In genomic region chr22:45946805-45947600, GRCh38 we compare ENCODE assay signal across 15 cellular contexts. TPM values are rescaled to one million over a fixed set of nuclear protein-coding genes. Genes with fewer than 3 reads are reported as not detected.
DNase-seq lines count a peak whose midpoint lies in the region; ATAC-seq and TF ChIP-seq lines count a peak whose summit lies in the region.
"Had no signal": no experiment of that assay in that cellular context is flagged by ENCODE, and none has a peak within 500 bp of the region (broad histone marks: within the 10 kb centered on the region; RNA-seq: fewer than 3 reads in every experiment).

No MANE protein-coding gene starts in this region.

- intact Hi-C loops in dorsolateral prefrontal cortex (cut with DNase I), result no loop called here

- peaks cover 4% of the 10 kb centered on the region for H3K27me3 Mint-ChIP-seq in H9 (ENCODE audit: low read depth)
- H3K27me3 Mint-ChIP-seq: activated CD4-positive, alpha-beta memory T cell treated with anti-CD3 and anti-CD28 coated beads, Interleukin-2, amount 10 ng/mL, durations not matched to agents 7 days and 5 days had no signal

- H3K4me1 ChIP-seq in H9 (ENCODE audit: insufficient read depth, low read length), result no peaks in the 10 kb centered on the region

- H2BK20ac ChIP-seq in H9 (ENCODE audit: low read depth, low read length, poor library complexity, severe bottlenecking), result no peak overlapping the region

- no peaks in the 10 kb centered on the region for H3K79me1 ChIP-seq in H9 (ENCODE audit: insufficient read depth, low read depth, low read length, poor library complexity, severe bottlenecking)

- H3K4me3 Mint-ChIP-seq in H9, result no peak overlapping the region; a peak in 1 of 5 replicates
- H3K4me3 Mint-ChIP-seq: activated CD4-positive, alpha-beta memory T cell treated with anti-CD3 and anti-CD28 coated beads, Interleukin-2, amount 10 ng/mL, durations not matched to agents 7 days and 5 days had no signal

- no peak for TF ChIP-seq CTCF in dorsolateral prefrontal cortex (IDR thresholded peaks at IDR 0.05 in 54 of 56, conservative IDR thresholded peaks at IDR 0.05 in 2 of 56; ENCODE audit: low read depth in 1 of 56, partially characterized antibody in 56 of 56)
- TF ChIP-seq CTCF in H9 (conservative IDR thresholded peaks at IDR 0.05), result no peak

- H3K4ac ChIP-seq in H9 (ENCODE audit: low read depth, low read length), result no peak overlapping the region

- no peak overlapping the region for H2BK12ac ChIP-seq in H9 (ENCODE audit: insufficient read length, low read depth, low read length)

- H2BK120ac ChIP-seq in H9 (ENCODE audit: low read depth, low read length, poor library complexity, severe bottlenecking), result no peak overlapping the region

- H3K27me3 ChIP-seq in dorsolateral prefrontal cortex (peaks cover 0 to 5% (median 0%) of the 10 kb centered on the region in 45 donors), H9 (ENCODE audit: insufficient read depth, low read length) (no peaks in the 10 kb centered on the region)
- H3K27me3 ChIP-seq: foreskin keratinocyte had no signal

- no peak overlapping the region for H3K56ac ChIP-seq in H9 (ENCODE audit: insufficient read length, low read depth, low read length)

- H3K4me1 Mint-ChIP-seq in H9, result no peaks in the 10 kb centered on the region
- H3K4me1 Mint-ChIP-seq: activated CD4-positive, alpha-beta memory T cell treated with anti-CD3 and anti-CD28 coated beads, Interleukin-2, amount 10 ng/mL, durations not matched to agents 7 days and 5 days had no signal

- H3K27ac Mint-ChIP-seq in H9, result peak overlapping the region in 1 of 3 experiments; percentile 7; a peak in 1 of 7 replicates
- H3K27ac Mint-ChIP-seq: activated CD4-positive, alpha-beta memory T cell treated with anti-CD3 and anti-CD28 coated beads, Interleukin-2, amount 10 ng/mL, durations not matched to agents 7 days and 5 days had no signal

- ATAC-seq in HG02870 (IDR thresholded peaks at IDR 0.05; ENCODE audit: unreplicated experiment), result no peak

- H3K18ac ChIP-seq in H9 (ENCODE audit: insufficient read length, low read depth, low read length), result no peak overlapping the region

- H3K9me3 Mint-ChIP-seq in H9, result no peaks in the 10 kb centered on the region; a peak in 1 of 5 replicates
- H3K9me3 Mint-ChIP-seq: activated CD4-positive, alpha-beta memory T cell treated with anti-CD3 and anti-CD28 coated beads, Interleukin-2, amount 10 ng/mL, durations not matched to agents 7 days and 5 days had no signal

- DNase-seq in COR-L47 (lab: John Stamatoyannopoulos, UW) (peak; percentile 19), MV-4-11 (lab: John Stamatoyannopoulos, UW) (peak; percentile 43), dorsolateral prefrontal cortex (peak in 8 of 10 donors; percentile 24 to 68 (median 60)), nucleus accumbens (lab: John Stamatoyannopoulos, UW) (peak in 52 of 56 donors; percentile 3 to 79 (median 40)), H9 (no peak), NOMO-1 treated with DMSO at 0.1 percent for 48 hours (lab: John Stamatoyannopoulos, UW; ENCODE audit: unreplicated experiment) (no peak)
- DNase-seq: activated CD4-positive, alpha-beta memory T cell treated with anti-CD3 and anti-CD28 coated beads, Interleukin-2, amount 10 ng/mL, durations not matched to agents 7 days and 5 days; DMS53; foreskin keratinocyte; H7; stimulated activated CD4-positive, alpha-beta T cell treated with anti-CD3 and anti-CD28 coated beads, Interleukin-2, amount 100 ng/mL, for 24 hours; WERI-Rb-1 had no signal

- H3K27ac ChIP-seq in dorsolateral prefrontal cortex (peak overlapping the region in 1 of 59 donors; percentile 27), H9 (ENCODE audit: insufficient read length, low read depth, low read length) (no peak overlapping the region)
- H3K27ac ChIP-seq: foreskin keratinocyte, thoracic aorta, WERI-Rb-1 had no signal

- no peak overlapping the region for H3K9ac ChIP-seq in H9 (ENCODE audit: extremely low read depth, insufficient read length, low read length)

- no peak overlapping the region for H3K23ac ChIP-seq in H9 (ENCODE audit: insufficient read length, low read depth, low read length)

- no peaks in the 10 kb centered on the region for H3K9me3 ChIP-seq in H9 (ENCODE audit: control insufficient read depth, low read depth, low read length)
- H3K9me3 ChIP-seq: thoracic aorta had no signal

- H2BK5ac ChIP-seq in H9 (ENCODE audit: insufficient read length, low read length), result no peak overlapping the region

- no peak overlapping the region for H4K8ac ChIP-seq in H9 (replicated peaks; ENCODE audit: insufficient read length, low read depth, low read length)

- H2AFZ ChIP-seq in H9 (ENCODE audit: low read length), result no peak overlapping the region

- no peak overlapping the region for H4K5ac ChIP-seq in H9 (ENCODE audit: insufficient read length, low read depth, low read length)

- H3K4me3 ChIP-seq in dorsolateral prefrontal cortex, result no peak overlapping the region
- H3K4me3 ChIP-seq: thoracic aorta had no signal

- no peaks in the 10 kb centered on the region for H3K36me3 Mint-ChIP-seq in H9 (ENCODE audit: insufficient read depth in 1 of 3, low read depth in 3 of 3)

- no peaks in the 10 kb centered on the region for H3K79me2 ChIP-seq in H9 (ENCODE audit: insufficient read depth, low read length)

- H3K14ac ChIP-seq in H9 (ENCODE audit: insufficient read depth, low read length), result no peak overlapping the region

- no peak overlapping the region for H3T11ph ChIP-seq in H9 (ENCODE audit: low read length)

- H4K91ac ChIP-seq in H9 (ENCODE audit: insufficient read length, low read depth, low read length), result no peak overlapping the region

- WGBS in H9 (ENCODE audit: extremely low coverage, insufficient read length, low lambda C conversion rate), result no CpG with 5 or more reads among the region's 17 CpGs

- H3K4me2 ChIP-seq in H9 (ENCODE audit: insufficient read depth, insufficient read length, low read length), result no peak overlapping the region

- H2AK5ac ChIP-seq in H9 (ENCODE audit: insufficient read length, low read length), result no peak overlapping the region

- H4K20me1 ChIP-seq in H9 (ENCODE audit: control insufficient read depth, insufficient read depth, insufficient read length), result no peaks in the 10 kb centered on the region

- no peaks in the 10 kb centered on the region for H3K23me2 ChIP-seq in H9 (ENCODE audit: insufficient read length, low read depth, low read length, poor library complexity, severe bottlenecking)

- no peak overlapping the region for H2BK15ac ChIP-seq in H9 (ENCODE audit: low read depth, low read length)

RNA-seq across cellular contexts. Expression of gene WNT7B, which starts 30.0 kb away (rescaled TPM):
- total RNA-seq in dorsolateral prefrontal cortex (10 to 100 TPM in 1 of 120 experiments, 1 to 10 TPM in 118, under 1 TPM in 1; 0.67 to 11.8 (median 2.7) TPM), H9 (2021) (0.09 and 0.31 TPM in 2 replicates)
- total RNA-seq: activated CD4-positive, alpha-beta memory T cell treated with anti-CD3 and anti-CD28 coated beads, Interleukin-2, amount 10 ng/mL, durations not matched to agents 7 days and 5 days; lung microvascular endothelial cell; thoracic aorta had no signal

Comparison
In these comparisons a context has a peak if more than half of its experiments do, and no peak if none do; other contexts are left out.
1. DNase-seq: peak in COR-L47 (single experiment), MV-4-11 (single experiment), dorsolateral prefrontal cortex (8 of 10) and nucleus accumbens (52 of 56); none in H9 (single experiment) and NOMO-1 treated with DMSO at 0.1 percent for 48 hours (single experiment).